Comparison of ENCODE assay signal across 20 cellular contexts in genomic region chr10:113226404-113226803, GRCh38.
DNase-seq lines count a peak whose midpoint lies in the region; ATAC-seq and TF ChIP-seq lines count a peak whose summit lies in the region.
"Had no signal": no experiment of that assay in that cellular context is flagged by ENCODE, and none has a peak within 500 bp of the region (broad histone marks: within the 10 kb centered on the region; RNA-seq: fewer than 3 reads in every experiment).

No MANE protein-coding gene starts in this region.

- no peaks in the 10 kb centered on the region for H3K36me3 Mint-ChIP-seq in activated CD4-positive, alpha-beta T cell treated with anti-CD3 and anti-CD28 coated beads for 36 hours (ENCODE audit: low read depth)
- H3K36me3 Mint-ChIP-seq: activated naive CD8-positive, alpha-beta T cell had no signal

- peaks cover 38% of the 10 kb centered on the region for H3K27me3 Mint-ChIP-seq in activated CD4-positive, alpha-beta T cell treated with anti-CD3 and anti-CD28 coated beads for 36 hours

- CTCF ChIA-PET in activated CD4-positive, alpha-beta T cell treated with anti-CD3 and anti-CD28 coated beads for 36 hours (lab: Charles Lee): no interaction called here

- peak; percentile 55 for DNase-seq in activated CD4-positive, alpha-beta T cell treated with anti-CD3 and anti-CD28 coated beads for 36 hours
- no peak for DNase-seq in activated CD4-positive, alpha-beta T cell treated with anti-CD3 and anti-CD28 coated beads for 4 hours
- peak; percentile 67 for DNase-seq in coronary artery (ENCODE audit: low spot score)
- peak; percentile 6 to 7 for DNase-seq in stimulated activated CD4-positive, alpha-beta T cell treated with anti-CD3 and anti-CD28 coated beads, Interleukin-15, amount 100 ng/mL, for 48 hours (ENCODE audit: low read depth in 2 of 2)
- no peak for DNase-seq in effector CD4-positive, alpha-beta T cell
- DNase-seq: 8988T, C1 segment of cervical spinal cord, DMS53, dorsolateral prefrontal cortex, MM.1S, mucosa of descending colon, NCI-H2029 treated with DMSO at 0.1 percent for 48 hours, NCI-H526 had no signal

- H3K4me3 Mint-ChIP-seq in activated CD4-positive, alpha-beta T cell treated with anti-CD3 and anti-CD28 coated beads for 36 hours: no peak overlapping the region
- H3K4me3 Mint-ChIP-seq: activated naive CD8-positive, alpha-beta T cell had no signal

- H3K27ac Mint-ChIP-seq in activated CD4-positive, alpha-beta T cell treated with anti-CD3 and anti-CD28 coated beads for 36 hours: no peak overlapping the region
- H3K27ac Mint-ChIP-seq: activated naive CD8-positive, alpha-beta T cell had no signal

- intact Hi-C loops in activated CD4-positive, alpha-beta T cell treated with anti-CD3 and anti-CD28 coated beads for 36 hours (cut with DNase I, micrococcal nuclease): loop anchor here in 1 of 2 experiments (1.0 to 5.0 kb wide), 3 partner anchors 100 to 694 kb away; no protein-coding TSS in a partner anchor

- peaks cover 26% of the 10 kb centered on the region for H3K4me1 Mint-ChIP-seq in activated CD4-positive, alpha-beta T cell treated with anti-CD3 and anti-CD28 coated beads for 36 hours

- POLR2A ChIA-PET in activated CD4-positive, alpha-beta T cell treated with anti-CD3 and anti-CD28 coated beads for 36 hours (lab: Charles Lee): no interaction called here

- H3K27ac ChIP-seq in coronary artery: no peak overlapping the region
- H3K27ac ChIP-seq: breast epithelium, dorsolateral prefrontal cortex had no signal

- peak; percentile 86 for ATAC-seq in activated CD4-positive, alpha-beta T cell treated with anti-CD3 and anti-CD28 coated beads for 36 hours
- ATAC-seq in HG02870 (IDR thresholded peaks at IDR 0.05; ENCODE audit: unreplicated experiment): peak; percentile 69
- ATAC-seq in HG03095 (IDR thresholded peaks at IDR 0.05; ENCODE audit: unreplicated experiment): no peak
- ATAC-seq in GM18519 (IDR thresholded peaks at IDR 0.05; ENCODE audit: low FRiP score, unreplicated experiment): no peak
- ATAC-seq: HCT116, mucosa of descending colon, SK-N-SH treated with all-trans-retinoic acid at 6 μM for 48 hours had no signal

- TF ChIP-seq CTCF in coronary artery (IDR thresholded peaks at IDR 0.05): no peak

- H3K9me3 Mint-ChIP-seq in activated CD4-positive, alpha-beta T cell treated with anti-CD3 and anti-CD28 coated beads for 36 hours (ENCODE audit: low read depth): no peaks in the 10 kb centered on the region

- H3K4me3 ChIP-seq in coronary artery: no peak overlapping the region
- H3K4me3 ChIP-seq: breast epithelium, dorsolateral prefrontal cortex, mucosa of descending colon had no signal

Comparison
In these comparisons a context has a peak if more than half of its experiments do, and no peak if none do; other contexts are left out.
1. DNase-seq: peak in activated CD4-positive, alpha-beta T cell treated with anti-CD3 and anti-CD28 coated beads for 36 hours (single experiment), coronary artery (single experiment) and stimulated activated CD4-positive, alpha-beta T cell treated with anti-CD3 and anti-CD28 coated beads, Interleukin-15, amount 100 ng/mL, for 48 hours (2 of 2); none in activated CD4-positive, alpha-beta T cell treated with anti-CD3 and anti-CD28 coated beads for 4 hours (0 of 2) and effector CD4-positive, alpha-beta T cell (single experiment).
2. ATAC-seq: peak in activated CD4-positive, alpha-beta T cell treated with anti-CD3 and anti-CD28 coated beads for 36 hours (single experiment) and HG02870 (single experiment); none in HG03095 (single experiment) and GM18519 (single experiment).